In genomic region chr17:78263736-78264340, GRCh38 we compare ENCODE assay signal across 16 cellular contexts. TPM values are rescaled to one million over a fixed set of nuclear protein-coding genes. Genes with fewer than 3 reads are reported as not detected.
DNase-seq lines count a peak whose midpoint lies in the region; ATAC-seq, FAIRE-seq and TF ChIP-seq lines count a peak whose summit lies in the region.
"Had no signal": no experiment of that assay in that cellular context is flagged by ENCODE, and none has a peak within 500 bp of the region (broad histone marks: within the 10 kb centered on the region; RNA-seq: fewer than 3 reads in every experiment).

No MANE protein-coding gene starts in this region.

- H3K27ac ChIP-seq in HepG2 (ENCODE audit: extremely low read length, insufficient read depth, low read length), result no peak overlapping the region

- no peaks in the 10 kb centered on the region for H3K9me3 ChIP-seq in HepG2 (ENCODE audit: low read length)
- H3K9me3 ChIP-seq: body of pancreas, thoracic aorta had no signal

- intact Hi-C loops in activated CD4-positive, alpha-beta memory T cell treated with anti-CD3 and anti-CD28 coated beads for 36 hours (cut with micrococcal nuclease), result no loop called here
- intact Hi-C loops in HepG2 (cut with micrococcal nuclease; ENCODE audit: unreplicated experiment), result no loop called here

- H3K79me2 ChIP-seq in HepG2 (ENCODE audit: insufficient read depth, low read length), result no peaks in the 10 kb centered on the region

- H3K4me3 ChIP-seq in HepG2 (replicated peaks in 1 of 3; ENCODE audit: insufficient read depth in 1 of 3, low read depth in 2 of 3, low read length in 3 of 3), result peak overlapping the region in 1 of 3 experiments; percentile 66; a peak in 2 of 6 replicates
- H3K4me3 ChIP-seq: body of pancreas, thoracic aorta had no signal

- FAIRE-seq in HepG2 (lab: Jason Lieb, UNC), result no peak
- FAIRE-seq: D721Med had no signal

- TF ChIP-seq CTCF in HepG2 (CRISPR knock-in tag; IDR thresholded peaks at IDR 0.05), result no peak

- TF ChIP-seq POLR2A in HepG2 (IDR thresholded peaks at IDR 0.05; ENCODE audit: insufficient read depth in 1 of 2, low read depth in 2 of 2, low read length in 2 of 2), result no peak

- H3K4me2 ChIP-seq in HepG2 (ENCODE audit: low read depth, low read length), result peak overlapping the region; percentile 80

- no peaks in the 10 kb centered on the region for H3K27me3 Mint-ChIP-seq in activated CD4-positive, alpha-beta T cell treated with anti-CD3 and anti-CD28 coated beads, Interleukin-2, amount 10 ng/mL, durations not matched to agents 7 days and 5 days
- H3K27me3 Mint-ChIP-seq in activated CD4-positive, alpha-beta memory T cell treated with anti-CD3 and anti-CD28 coated beads for 36 hours, result no peaks in the 10 kb centered on the region

- TF ChIP-seq RAD21 in HepG2 (CRISPR knock-in tag; IDR thresholded peaks at IDR 0.05), result no peak

- TF ChIP-seq EP300 in HepG2 (IDR thresholded peaks at IDR 0.05; ENCODE audit: low read depth in 2 of 2, low read length in 2 of 2) (no peak), HepG2 (CRISPR knock-in tag; IDR thresholded peaks at IDR 0.05; ENCODE audit: borderline replicate concordance) (no peak)

- WGBS in HepG2 (ENCODE audit: low lambda C conversion rate), result 56% methylated on average over 9 of the region's 9 CpGs

- ATAC-seq in HepG2, result peak; percentile 28
- ATAC-seq in stimulated activated effector memory CD8-positive, alpha-beta T cell treated with anti-CD3 and anti-CD28 coated beads, Interleukin-12 subunit alpha, Interleukin-12 subunit beta, amount 100 ng/mL, for 72 hours, result no peak
- ATAC-seq: body of pancreas had no signal

- POLR2A ChIA-PET in activated CD4-positive, alpha-beta T cell treated with anti-CD3 and anti-CD28 coated beads, Interleukin-2, amount 10 ng/mL, durations not matched to agents 7 days and 5 days (lab: Charles Lee), result no interaction called here
- POLR2A ChIA-PET in activated CD4-positive, alpha-beta memory T cell treated with anti-CD3 and anti-CD28 coated beads for 36 hours (lab: Charles Lee), result interaction anchor here (0.6 kb wide), 1 partner anchor 23 kb away, joined by 4 read pairs; no protein-coding TSS in a partner anchor
- POLR2A ChIA-PET in HepG2 (lab: Yijun Ruan, JAX), result interaction anchor here (1.0 to 1.5 kb wide), 2 partner anchors 9 to 158 kb away, joined by 5 read pairs; no protein-coding TSS in a partner anchor

- no peak overlapping the region for H3K9ac ChIP-seq in HepG2 (ENCODE audit: insufficient read depth, low read depth, low read length)

- H3K36me3 Mint-ChIP-seq in activated CD4-positive, alpha-beta T cell treated with anti-CD3 and anti-CD28 coated beads, Interleukin-2, amount 10 ng/mL, durations not matched to agents 7 days and 5 days (ENCODE audit: low read depth), result peaks cover 1% of the 10 kb centered on the region
- H3K36me3 Mint-ChIP-seq in activated CD4-positive, alpha-beta memory T cell treated with anti-CD3 and anti-CD28 coated beads for 36 hours, result no peaks in the 10 kb centered on the region
- H3K36me3 Mint-ChIP-seq in stimulated activated effector memory CD8-positive, alpha-beta T cell treated with anti-CD3 and anti-CD28 coated beads, Interleukin-12 subunit alpha, Interleukin-12 subunit beta, amount 100 ng/mL, for 72 hours, result no peaks in the 10 kb centered on the region

- no peaks in the 10 kb centered on the region for H4K20me1 ChIP-seq in HepG2 (ENCODE audit: insufficient read depth, low read length)

- H3K36me3 ChIP-seq in HepG2 (replicated peaks in 1 of 2; ENCODE audit: control insufficient read depth in 1 of 2, insufficient read depth in 2 of 2, low read length in 2 of 2), result no peaks in the 10 kb centered on the region
- H3K36me3 ChIP-seq: thoracic aorta had no signal

- CTCF ChIA-PET in activated CD4-positive, alpha-beta T cell treated with anti-CD3 and anti-CD28 coated beads, Interleukin-2, amount 10 ng/mL, durations not matched to agents 7 days and 5 days (lab: Charles Lee), result interaction anchor here (1.4 to 2.1 kb wide), 3 partner anchors 13 to 16 kb away, joined by 4 to 11 read pairs (median 4); no protein-coding TSS in a partner anchor
- CTCF ChIA-PET in activated CD4-positive, alpha-beta memory T cell treated with anti-CD3 and anti-CD28 coated beads for 36 hours (lab: Charles Lee), result interaction anchor here (1.9 kb wide), 1 partner anchor 13 kb away, joined by 6 read pairs; no protein-coding TSS in a partner anchor
- CTCF ChIA-PET in HepG2 (lab: Yijun Ruan, JAX; ENCODE audit: low intra/inter-chr PET ratio, low total read pairs), result no interaction called here

- peaks cover 66% of the 10 kb centered on the region for H3K4me1 ChIP-seq in HepG2 (ENCODE audit: insufficient read depth, low read length)

- no peaks in the 10 kb centered on the region for H3K9me3 Mint-ChIP-seq in activated CD4-positive, alpha-beta T cell treated with anti-CD3 and anti-CD28 coated beads, Interleukin-2, amount 10 ng/mL, durations not matched to agents 7 days and 5 days
- H3K9me3 Mint-ChIP-seq in activated CD4-positive, alpha-beta memory T cell treated with anti-CD3 and anti-CD28 coated beads for 36 hours, result no peaks in the 10 kb centered on the region
- H3K9me3 Mint-ChIP-seq in stimulated activated effector memory CD8-positive, alpha-beta T cell treated with anti-CD3 and anti-CD28 coated beads, Interleukin-12 subunit alpha, Interleukin-12 subunit beta, amount 100 ng/mL, for 72 hours, result no peaks in the 10 kb centered on the region

- peaks cover 13 to 61% of the 10 kb centered on the region in 2 experiments for H3K27me3 ChIP-seq in HepG2 (ENCODE audit: control insufficient read depth in 1 of 2, insufficient read depth in 2 of 2, low read length in 2 of 2)
- H3K27me3 ChIP-seq: body of pancreas had no signal

- no peak overlapping the region for H2AFZ ChIP-seq in HepG2 (ENCODE audit: low read length)

- BruUV-seq in HepG2 (replicated peaks; lab: Mats Ljungman, UMichigan), result no TSS peak

- peak overlapping the region; percentile 9 for H3K27ac Mint-ChIP-seq in activated CD4-positive, alpha-beta T cell treated with anti-CD3 and anti-CD28 coated beads, Interleukin-2, amount 10 ng/mL, durations not matched to agents 7 days and 5 days
- peak overlapping the region; percentile 74 for H3K27ac Mint-ChIP-seq in activated CD4-positive, alpha-beta memory T cell treated with anti-CD3 and anti-CD28 coated beads for 36 hours
- peak overlapping the region; percentile 20 for H3K27ac Mint-ChIP-seq in stimulated activated effector memory CD8-positive, alpha-beta T cell treated with anti-CD3 and anti-CD28 coated beads, Interleukin-12 subunit alpha, Interleukin-12 subunit beta, amount 100 ng/mL, for 72 hours

- in situ Hi-C loops in HepG2 (cut with HindIII; ENCODE audit: extremely low pct_ligation_motif_present, low pct_unique_long_range_greater_than_20kb), result no loop called here

- H3K4me1 Mint-ChIP-seq in activated CD4-positive, alpha-beta T cell treated with anti-CD3 and anti-CD28 coated beads, Interleukin-2, amount 10 ng/mL, durations not matched to agents 7 days and 5 days, result peaks cover 45% of the 10 kb centered on the region
- H3K4me1 Mint-ChIP-seq in activated CD4-positive, alpha-beta memory T cell treated with anti-CD3 and anti-CD28 coated beads for 36 hours (ENCODE audit: low read depth), result peaks cover 34% of the 10 kb centered on the region
- H3K4me1 Mint-ChIP-seq in stimulated activated effector memory CD8-positive, alpha-beta T cell treated with anti-CD3 and anti-CD28 coated beads, Interleukin-12 subunit alpha, Interleukin-12 subunit beta, amount 100 ng/mL, for 72 hours, result no peaks in the 10 kb centered on the region

- no peak overlapping the region for H3K4me3 Mint-ChIP-seq in activated CD4-positive, alpha-beta T cell treated with anti-CD3 and anti-CD28 coated beads, Interleukin-2, amount 10 ng/mL, durations not matched to agents 7 days and 5 days
- no peak overlapping the region for H3K4me3 Mint-ChIP-seq in activated CD4-positive, alpha-beta memory T cell treated with anti-CD3 and anti-CD28 coated beads for 36 hours
- no peak overlapping the region for H3K4me3 Mint-ChIP-seq in stimulated activated effector memory CD8-positive, alpha-beta T cell treated with anti-CD3 and anti-CD28 coated beads, Interleukin-12 subunit alpha, Interleukin-12 subunit beta, amount 100 ng/mL, for 72 hours

- DNase-seq in activated CD4-positive, alpha-beta T cell treated with anti-CD3 and anti-CD28 coated beads, Interleukin-2, amount 10 ng/mL, durations not matched to agents 7 days and 5 days, result no peak
- no peak for DNase-seq in activated CD4-positive, alpha-beta T cell treated with anti-CD3 and anti-CD28 coated beads, Interleukin-2, amount 50 U/mL, for 1 hour
- DNase-seq in activated CD4-positive, alpha-beta memory T cell treated with anti-CD3 and anti-CD28 coated beads for 36 hours, result no peak
- DNase-seq in HepG2 (ENCODE audit: low spot score) (no peak), NCI-H1092 (lab: John Stamatoyannopoulos, UW) (no peak), COLO829 (ENCODE audit: low spot score) (no peak), GDM1 (lab: John Stamatoyannopoulos, UW) (no peak)
- DNase-seq in stimulated activated effector memory CD8-positive, alpha-beta T cell treated with anti-CD3 and anti-CD28 coated beads, Interleukin-12 subunit alpha, Interleukin-12 subunit beta, amount 100 ng/mL, for 72 hours (ENCODE audit: low spot score in 2 of 2), result no peak
- DNase-seq: MM.1S, NCI-H2171 treated with DMSO at 0.1 percent for 48 hours had no signal

RNA-seq across cellular contexts. Expression of gene TMEM235, which starts 32.4 kb away (rescaled TPM):
- total RNA-seq in activated CD4-positive, alpha-beta T cell treated with anti-CD3 and anti-CD28 coated beads, Interleukin-2, amount 10 ng/mL, durations not matched to agents 7 days and 5 days, result not detected
- not detected for total RNA-seq in activated CD4-positive, alpha-beta memory T cell treated with anti-CD3 and anti-CD28 coated beads for 36 hours
- not detected in 2 replicates for total RNA-seq in HepG2 (2016; rRNA removed; fragmentation: Illumina TruSeq; extraction: Trizol)
- total RNA-seq in HepG2 (2016; cell fraction: cytosol; rRNA removed; fragmentation: Illumina TruSeq; extraction: Trizol; ENCODE audit: low read depth), result not detected in 2 replicates
- not detected in 2 replicates for total RNA-seq in HepG2 (2016; cell fraction: insoluble cytoplasmic fraction; rRNA removed; fragmentation: Illumina TruSeq; extraction: Trizol)
- not detected in 2 replicates for total RNA-seq in HepG2 (2016; cell fraction: membrane; rRNA removed; fragmentation: Illumina TruSeq; extraction: Trizol)
- total RNA-seq in HepG2 (2016; cell fraction: nucleus; rRNA removed; fragmentation: Illumina TruSeq; extraction: Trizol), result not detected in 2 replicates
- polyA plus RNA-seq in HepG2 (2011; rRNA removed), result not detected in 2 replicates
- polyA plus RNA-seq in HepG2 (2011; cell fraction: cytosol; rRNA removed), result not detected in 2 replicates
- not detected in 2 replicates for polyA plus RNA-seq in HepG2 (2011; cell fraction: nucleus; rRNA removed)
- not detected in 2 replicates for polyA plus RNA-seq in HepG2 (2012)
- polyA plus RNA-seq in HepG2 (2016; cell fraction: cytosol; fragmentation: Illumina TruSeq; extraction: Trizol; ENCODE audit: low read depth), result not detected in 2 replicates
- polyA plus RNA-seq in HepG2 (2016; cell fraction: insoluble cytoplasmic fraction; fragmentation: Illumina TruSeq; extraction: Trizol; ENCODE audit: low read depth), result not detected in 2 replicates
- polyA plus RNA-seq in HepG2 (2016; cell fraction: membrane; fragmentation: Illumina TruSeq; extraction: Trizol; ENCODE audit: low read depth), result not detected in 2 replicates
- polyA plus RNA-seq in HepG2 (2016; cell fraction: nucleus; fragmentation: Illumina TruSeq; extraction: Trizol; ENCODE audit: insufficient read depth, low read depth), result not detected in 2 replicates
- polyA minus RNA-seq in HepG2 (2011; rRNA and poly(A)+ RNA removed; ENCODE audit: low replicate concordance), result not detected in 2 replicates
- not detected in 2 replicates for polyA minus RNA-seq in HepG2 (2011; cell fraction: cytosol; rRNA and poly(A)+ RNA removed)
- not detected in 2 replicates for polyA minus RNA-seq in HepG2 (2011; cell fraction: nucleus; rRNA and poly(A)+ RNA removed)
- total RNA-seq: A673, body of pancreas, HT-29, thoracic aorta had no signal
- polyA plus RNA-seq: neural cell had no signal

RNA-seq across cellular contexts. Expression of gene BIRC5, which starts 49.8 kb away (rescaled TPM):
- 100 to 1,000 TPM; 113 to 117 TPM for total RNA-seq in activated CD4-positive, alpha-beta T cell treated with anti-CD3 and anti-CD28 coated beads, Interleukin-2, amount 10 ng/mL, durations not matched to agents 7 days and 5 days
- total RNA-seq in activated CD4-positive, alpha-beta memory T cell treated with anti-CD3 and anti-CD28 coated beads for 36 hours, result 10 to 100 TPM; 87.4 to 95.4 TPM
- total RNA-seq in HepG2 (2016; rRNA removed; fragmentation: Illumina TruSeq; extraction: Trizol), result 135 and 167 TPM in 2 replicates
- 34.5 and 39.0 TPM in 2 replicates for total RNA-seq in HepG2 (2016; cell fraction: cytosol; rRNA removed; fragmentation: Illumina TruSeq; extraction: Trizol; ENCODE audit: low read depth)
- total RNA-seq in HepG2 (2016; cell fraction: insoluble cytoplasmic fraction; rRNA removed; fragmentation: Illumina TruSeq; extraction: Trizol), result 131 and 168 TPM in 2 replicates
- total RNA-seq in HepG2 (2016; cell fraction: membrane; rRNA removed; fragmentation: Illumina TruSeq; extraction: Trizol), result 97.3 and 97.8 TPM in 2 replicates
- 62.8 and 63.7 TPM in 2 replicates for total RNA-seq in HepG2 (2016; cell fraction: nucleus; rRNA removed; fragmentation: Illumina TruSeq; extraction: Trizol)
- polyA plus RNA-seq in HepG2 (2011; rRNA removed), result 18.5 and 30.3 TPM in 2 replicates
- polyA plus RNA-seq in HepG2 (2011; cell fraction: cytosol; rRNA removed), result 26.4 and 35.2 TPM in 2 replicates
- polyA plus RNA-seq in HepG2 (2011; cell fraction: nucleus; rRNA removed), result 11.3 and 14.8 TPM in 2 replicates
- 20.8 and 42.6 TPM in 2 replicates for polyA plus RNA-seq in HepG2 (2012)
- polyA plus RNA-seq in HepG2 (2016; cell fraction: cytosol; fragmentation: Illumina TruSeq; extraction: Trizol; ENCODE audit: low read depth), result 27.8 and 29.4 TPM in 2 replicates
- 158 and 162 TPM in 2 replicates for polyA plus RNA-seq in HepG2 (2016; cell fraction: insoluble cytoplasmic fraction; fragmentation: Illumina TruSeq; extraction: Trizol; ENCODE audit: low read depth)
- 64.5 and 65.4 TPM in 2 replicates for polyA plus RNA-seq in HepG2 (2016; cell fraction: membrane; fragmentation: Illumina TruSeq; extraction: Trizol; ENCODE audit: low read depth)
- 90.2 and 97.1 TPM in 2 replicates for polyA plus RNA-seq in HepG2 (2016; cell fraction: nucleus; fragmentation: Illumina TruSeq; extraction: Trizol; ENCODE audit: insufficient read depth, low read depth)
- 62.3 and 97.9 TPM in 2 replicates for polyA minus RNA-seq in HepG2 (2011; rRNA and poly(A)+ RNA removed; ENCODE audit: low replicate concordance)
- 18.6 and 37.7 TPM in 2 replicates for polyA minus RNA-seq in HepG2 (2011; cell fraction: cytosol; rRNA and poly(A)+ RNA removed)
- 20.9 and 36.8 TPM in 2 replicates for polyA minus RNA-seq in HepG2 (2011; cell fraction: nucleus; rRNA and poly(A)+ RNA removed)
- total RNA-seq: body of pancreas had no signal

Comparison
In these comparisons a context has a peak if more than half of its experiments do, and no peak if none do; other contexts are left out.
1. H3K27ac Mint-ChIP-seq: peak in every context shown above with its lines; median percentile 74 in activated CD4-positive, alpha-beta memory T cell treated with anti-CD3 and anti-CD28 coated beads for 36 hours; 20 in stimulated activated effector memory CD8-positive, alpha-beta T cell treated with anti-CD3 and anti-CD28 coated beads, Interleukin-12 subunit alpha, Interleukin-12 subunit beta, amount 100 ng/mL, for 72 hours; 9 in activated CD4-positive, alpha-beta T cell treated with anti-CD3 and anti-CD28 coated beads, Interleukin-2, amount 10 ng/mL, durations not matched to agents 7 days and 5 days.